In the genomic region with DNA sequence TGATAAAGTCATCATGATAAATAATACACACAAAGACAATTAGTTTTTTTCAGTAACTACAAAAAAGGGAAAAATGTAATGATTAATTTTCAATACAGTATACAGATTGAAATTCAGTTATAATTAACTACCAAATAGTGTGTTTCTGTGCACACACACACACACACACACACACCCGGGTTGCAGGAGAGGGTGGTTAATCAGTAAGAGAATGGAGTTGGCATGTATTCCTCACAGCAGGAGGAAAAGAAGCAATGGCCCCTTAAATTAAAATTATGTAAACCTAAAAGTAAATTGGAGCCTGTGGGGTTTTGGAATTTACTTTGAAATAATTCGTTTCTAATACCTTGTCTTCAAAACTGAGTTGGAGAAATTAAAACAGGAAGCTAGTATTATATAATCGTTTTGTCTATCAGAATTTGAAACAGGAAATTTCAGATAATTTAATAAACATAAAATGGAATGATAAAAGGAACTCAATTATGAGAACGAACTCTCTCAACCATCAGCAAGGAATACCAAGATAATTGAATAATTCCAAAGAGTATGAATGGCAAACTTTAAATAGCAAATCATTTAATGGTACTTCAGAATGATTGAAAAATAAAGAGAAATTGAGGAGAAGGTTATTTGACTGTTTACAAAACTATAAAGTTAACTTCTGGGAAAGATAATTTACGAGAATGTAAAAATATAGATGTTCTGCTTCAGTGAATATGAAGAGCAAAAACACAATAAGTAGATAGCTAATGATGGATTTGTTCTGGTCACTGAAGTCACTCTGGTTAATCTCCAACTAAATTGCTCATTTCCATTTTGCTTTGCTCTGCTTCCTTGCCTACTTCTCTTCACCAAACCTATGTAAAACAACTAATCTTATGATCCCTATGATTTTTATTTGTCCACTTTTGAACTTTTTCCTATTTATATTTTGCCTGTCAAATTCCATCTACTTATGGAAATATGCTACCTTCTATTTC, we compare ENCODE assay signal across 17 cellular contexts.
DNase-seq lines count a peak whose midpoint lies in the region; FAIRE-seq and TF ChIP-seq lines count a peak whose summit lies in the region.
"Had no signal": no experiment of that assay in that cellular context is flagged by ENCODE, and none has a peak within 500 bp of the region (broad histone marks: within the 10 kb centered on the region; RNA-seq: fewer than 3 reads in every experiment).

No MANE protein-coding gene starts in this region.

- H3K9me3 Mint-ChIP-seq in neural crest cell = peaks cover 9% of the 10 kb centered on the region

- peaks cover 14% of the 10 kb centered on the region for H3K4me1 ChIP-seq in BE2C
- H3K4me1 ChIP-seq: BLaER1 had no signal

- TF ChIP-seq CTCF in BE2C (IDR thresholded peaks at IDR 0.05; ENCODE audit: low read depth, low read length) = no peak
- no peak for TF ChIP-seq CTCF in neural crest cell (conservative IDR thresholded peaks at IDR 0.05)

- no peaks in the 10 kb centered on the region for H3K36me3 ChIP-seq in BE2C
- H3K36me3 ChIP-seq: BLaER1 had no signal

- H3K9me3 ChIP-seq in BE2C = no peaks in the 10 kb centered on the region
- H3K9me3 ChIP-seq: BLaER1 had no signal

- H3K27me3 Mint-ChIP-seq in neural crest cell (ENCODE audit: low read depth) = no peaks in the 10 kb centered on the region

- H3K27me3 ChIP-seq in BE2C = no peaks in the 10 kb centered on the region
- H3K27me3 ChIP-seq: BLaER1 had no signal

- peak; percentile 90 for FAIRE-seq in islet of Langerhans (lab: Jason Lieb, UNC)
- FAIRE-seq: GM12891, HTR-8/SVneo had no signal

- DNase-seq in BE2C = peak; percentile 24
- peak; percentile 31 for DNase-seq in NCI-H69 (lab: John Stamatoyannopoulos, UW)
- DNase-seq in neural crest cell (ENCODE audit: low read depth, low spot score) = no peak
- DNase-seq in NCI-H1105 (lab: John Stamatoyannopoulos, UW) = no peak
- no peak for DNase-seq in activated CD4-positive, CD25-positive, alpha-beta regulatory T cell (lab: John Stamatoyannopoulos, UW)
- no peak for DNase-seq in SK-N-DZ (ENCODE audit: low spot score)
- no peak for DNase-seq in activated CD4-positive, alpha-beta T cell treated with anti-CD3 and anti-CD28 coated beads for 1 hour
- DNase-seq: GOT3, NCI-H146, NCI-H2081 treated with DMSO at 0.1 percent for 48 hours, NCI-H2227 treated with DMSO at 0.1 percent for 48 hours, NCI-H526, PC-9 had no signal

- H3K4me3 ChIP-seq in BE2C (ENCODE audit: low read depth, low read length) = no peak overlapping the region
- H3K4me3 ChIP-seq: BLaER1, PC-9 had no signal

- H3K4me3 Mint-ChIP-seq in neural crest cell = no peak overlapping the region

- peak overlapping the region; percentile 53 for H3K27ac Mint-ChIP-seq in neural crest cell (ENCODE audit: unreplicated experiment)

- H3K4me1 Mint-ChIP-seq in neural crest cell = no peaks in the 10 kb centered on the region

- H3K36me3 Mint-ChIP-seq in neural crest cell (ENCODE audit: low read depth) = peaks cover 3% of the 10 kb centered on the region

Comparison
In these comparisons a context has a peak if more than half of its experiments do, and no peak if none do; other contexts are left out.
1. DNase-seq: peak in BE2C (single experiment) and NCI-H69 (single experiment); none in neural crest cell (single experiment), NCI-H1105 (single experiment), activated CD4-positive, CD25-positive, alpha-beta regulatory T cell (0 of 4), SK-N-DZ (single experiment) and activated CD4-positive, alpha-beta T cell treated with anti-CD3 and anti-CD28 coated beads for 1 hour (single experiment).